20 cellular contexts compared by ENCODE assay signal in the genomic region with DNA sequence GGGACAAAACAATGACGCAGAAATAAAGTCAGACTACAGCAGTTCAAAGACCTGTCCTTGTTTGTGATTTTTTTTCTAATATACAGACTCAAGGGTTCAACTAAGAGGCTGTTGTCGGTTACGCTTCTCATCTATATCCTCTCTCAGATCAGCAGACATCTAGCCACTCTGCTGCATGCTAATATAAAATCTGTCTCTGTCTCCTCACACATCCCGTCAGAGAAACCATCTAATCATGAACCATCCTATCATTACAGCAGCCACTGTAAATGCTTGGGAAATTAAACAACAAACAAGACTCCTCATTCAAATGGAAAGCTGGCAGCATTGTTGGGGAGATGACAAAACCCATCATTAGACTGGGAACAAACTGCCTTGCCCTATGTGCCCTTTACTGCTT.
"Had no signal": no experiment of that assay in that cellular context is flagged by ENCODE, and none has a peak within 500 bp of the region (broad histone marks: within the 10 kb centered on the region; RNA-seq: fewer than 3 reads in every experiment).

No MANE protein-coding gene starts in this region.

- H3K4me1 ChIP-seq: Peyer's patch, SJCRH30 had no signal

- H3K27ac ChIP-seq: PC-9, Peyer's patch, SJCRH30 had no signal

- H3K27me3 ChIP-seq: Peyer's patch, SJCRH30 had no signal

- H2AFZ ChIP-seq: PC-9 had no signal

- ATAC-seq: Right ventricle myocardium inferior, SK-N-SH treated with all-trans-retinoic acid at 6 μM for 48 hours had no signal

- H3K9me3 ChIP-seq: Peyer's patch, SJCRH30 had no signal

- H3K36me3 ChIP-seq: Peyer's patch, SJCRH30 had no signal

- H3K4me3 ChIP-seq: PC-9, Peyer's patch, SJCRH30 had no signal

- DNase-seq: KBM-7; MV-4-11; NCI-H1048; NCI-H1105; NCI-H1417; NCI-H1436 treated with DMSO at 0.1 percent for 48 hours; NCI-H1694; NCI-H187 treated with DMSO at 0.1 percent for 48 hours; NCI-H2029 treated with DMSO at 0.1 percent for 48 hours; NCI-H2171 treated with DMSO at 0.1 percent for 48 hours; NCI-H524; NCI-H526 treated with DMSO at 0.1 percent for 48 hours; NCI-H748 treated with DMSO at 0.1 percent for 48 hours; NK-92 treated with Interleukin-12 subunit alpha and Interleukin-12 subunit beta, amount 100 ng/mL, for 24 hours; PC-9; Peyer's patch; SHP77 treated with DMSO at 0.1 percent for 48 hours; SJCRH30 had no signal

- H3K4me2 ChIP-seq: PC-9 had no signal
